27 cellular contexts compared by ENCODE assay signal in the genomic region with DNA sequence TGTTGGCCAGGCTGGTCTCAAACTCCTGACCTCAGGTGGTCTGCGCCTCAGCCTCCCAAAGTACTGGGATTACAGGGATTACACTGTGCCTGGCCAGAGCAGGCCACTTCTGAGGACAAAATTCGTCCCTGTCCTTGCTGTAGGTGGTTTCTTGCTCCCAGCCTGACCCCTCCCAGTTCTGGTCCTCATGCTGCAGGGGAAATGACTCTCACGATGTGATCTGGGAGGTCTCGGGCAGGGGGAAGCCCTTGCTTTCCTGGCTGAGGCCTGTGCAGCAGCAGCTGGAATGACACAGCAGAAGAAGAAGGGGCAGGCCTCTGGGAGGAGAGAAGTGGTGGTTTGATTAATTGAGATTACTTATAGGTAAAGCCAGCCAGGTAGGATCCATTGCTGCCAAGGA. TPM values are rescaled to one million over a fixed set of nuclear protein-coding genes. Genes with fewer than 3 reads are reported as not detected.
A peak's percentile ranks its signal among the peaks of the same experiment; 100 is the strongest.
DNase-seq lines count a peak whose midpoint lies in the region; ATAC-seq, FAIRE-seq and TF ChIP-seq lines count a peak whose summit lies in the region.
"Had no signal": no experiment of that assay in that cellular context is flagged by ENCODE, and none has a peak within 500 bp of the region (broad histone marks: within the 10 kb centered on the region; RNA-seq: fewer than 3 reads in every experiment).

No MANE protein-coding gene starts in this region.

- no peak for FAIRE-seq in H1 (lab: Jason Lieb, UNC)
- FAIRE-seq: GM12892, GM19239, H54 had no signal

- TF ChIP-seq CTCF in H1 (IDR thresholded peaks at IDR 0.05; ENCODE audit: control extremely low read depth in 1 of 3, insufficient read depth in 1 of 3, low read depth in 1 of 3, low read length in 3 of 3) = no peak

- CTCF ChIA-PET in H1 (lab: Charles Lee; ENCODE audit: partially characterized antibody) = interaction anchor here (1.0 to 1.3 kb wide), 6 partner anchors 19 to 234 kb away, joined by 3 read pairs; no protein-coding TSS in a partner anchor

- no peaks in the 10 kb centered on the region for H3K79me1 ChIP-seq in H1 (ENCODE audit: low read depth, low read length)

- no peak for TF ChIP-seq POLR2A in H1 (IDR thresholded peaks at IDR 0.05; ENCODE audit: control extremely low read depth in 1 of 2, low read depth in 2 of 2, low read length in 2 of 2)

- H2BK20ac ChIP-seq in H1 (ENCODE audit: low read length) = no peak overlapping the region

- no peaks in the 10 kb centered on the region for H3K9me3 ChIP-seq in H1 (ENCODE audit: insufficient read depth in 2 of 2, low read depth in 1 of 2, low read length in 1 of 2)
- H3K9me3 ChIP-seq: BE2C, SJSA1 had no signal

- H2AFZ ChIP-seq in H1 (ENCODE audit: low read length) = no peak overlapping the region

- WGBS in H1 (ENCODE audit: extremely low coverage in 1 of 2, insufficient coverage in 1 of 2, insufficient read length in 1 of 2, insufficient replicate concordance in 2 of 2, low coverage in 1 of 2, low lambda C conversion rate in 2 of 2, missing lambda C conversion rate in 1 of 2), 2 experiments = 82% methylated on average over 4 of the region's 4 CpGs; no CpG with 5 or more reads in 1 of the 2 experiments

- no peak overlapping the region for H3K23ac ChIP-seq in H1 (ENCODE audit: insufficient read length)

- H4K20me1 ChIP-seq in H1 (replicated peaks in 1 of 2; ENCODE audit: control insufficient read depth in 1 of 2, insufficient read depth in 2 of 2, low read length in 2 of 2) = no peaks in the 10 kb centered on the region

- no peak overlapping the region for H3K27ac ChIP-seq in H1 (ENCODE audit: low read depth, low read length)
- H3K27ac ChIP-seq: SJSA1 had no signal

- no peaks in the 10 kb centered on the region for H3K79me2 ChIP-seq in H1 (ENCODE audit: control insufficient read depth in 1 of 2, insufficient read depth in 2 of 2, low read length in 2 of 2)

- H3K27me3 ChIP-seq in H1 (replicated peaks in 1 of 4; ENCODE audit: control insufficient read depth in 3 of 4, extremely low read depth in 1 of 4, insufficient read depth in 3 of 4, low read length in 3 of 4) = no peaks in the 10 kb centered on the region
- H3K27me3 ChIP-seq: BE2C had no signal

- DNase-seq in GDM1 (lab: John Stamatoyannopoulos, UW) (peak; percentile 73), UCSD-AML1 (lab: John Stamatoyannopoulos, UW; ENCODE audit: unreplicated experiment) (peak; percentile 73), H1 (ENCODE audit: low read depth in 1 of 2, low spot score in 2 of 2) (no peak), posterior vena cava (ENCODE audit: low spot score) (peak; percentile 36), HT-29 (ENCODE audit: low spot score) (no peak)
- DNase-seq: 8988T; ACHN; BE2C; CD8-positive, alpha-beta memory T cell; DMS79 treated with DMSO at 0.1 percent for 48 hours; NCI-H1092 treated with DMSO at 0.1 percent for 48 hours; NCI-H146; NCI-H1930; NCI-H2107; NCI-H524; NCI-H748 treated with DMSO at 0.1 percent for 48 hours; NK-92 treated with Interleukin-12 subunit alpha and Interleukin-12 subunit beta, amount 100 ng/mL, for 24 hours; PC-3; Right ventricle myocardium superior had no signal

- H3K36me3 ChIP-seq in H1 (ENCODE audit: control insufficient read depth in 2 of 4, insufficient read depth in 4 of 4, low read length in 3 of 4) = no peaks in the 10 kb centered on the region
- H3K36me3 ChIP-seq: BE2C, SJSA1 had no signal

- ATAC-seq in GM19467 (IDR thresholded peaks at IDR 0.05; ENCODE audit: unreplicated experiment) = no peak
- ATAC-seq in HG02938 (IDR thresholded peaks at IDR 0.05; ENCODE audit: unreplicated experiment) = no peak
- ATAC-seq: PC-3 had no signal

- H2AK5ac ChIP-seq in H1 (ENCODE audit: low read depth, low read length) = no peak overlapping the region; the same call in 1 of the 2 replicates

- H3K9ac ChIP-seq in H1 (replicated peaks in 1 of 4; ENCODE audit: extremely low read depth in 1 of 4, low read depth in 3 of 4, low read length in 3 of 4) = no peak overlapping the region

- no peak overlapping the region for H2BK120ac ChIP-seq in H1 (replicated peaks; ENCODE audit: low read depth, low read length)

- H3K4ac ChIP-seq in H1 (replicated peaks; ENCODE audit: insufficient read length, low read depth, low read length) = no peak overlapping the region

- TF ChIP-seq RAD21 in H1 (IDR thresholded peaks at IDR 0.05 in 1 of 2, conservative IDR thresholded peaks at IDR 0.05 in 1 of 2; ENCODE audit: low read depth in 2 of 2, low read length in 2 of 2) = no peak

- POLR2A ChIA-PET in H1 (lab: Charles Lee; ENCODE audit: partially characterized antibody) = no interaction called here

- no peak overlapping the region for H2BK5ac ChIP-seq in H1 (ENCODE audit: low read depth, low read length)

- H3K18ac ChIP-seq in H1 (ENCODE audit: extremely low read depth, low read length) = no peak overlapping the region

- H2BK12ac ChIP-seq in H1 (ENCODE audit: low read depth, low read length) = no peak overlapping the region

- H3K4me3 ChIP-seq in H1 (ENCODE audit: extremely low read depth in 1 of 4, insufficient read depth in 2 of 4, low read depth in 3 of 4, low read length in 4 of 4) = no peak overlapping the region
- H3K4me3 ChIP-seq: SJSA1 had no signal

- no peak overlapping the region for H3K14ac ChIP-seq in H1 (ENCODE audit: insufficient read length)

- H2BK15ac ChIP-seq in H1 (ENCODE audit: low read length) = no peak overlapping the region

- H4K5ac ChIP-seq in H1 (ENCODE audit: insufficient read length, low read depth, low read length) = no peak overlapping the region

- H4K8ac ChIP-seq in H1 (ENCODE audit: extremely low read depth, insufficient read depth, low read length) = 0 out of 2 replicates have a peak overlapping the region, but pooled peaks have one; percentile 46

- no peak overlapping the region for H4K91ac ChIP-seq in H1 (replicated peaks; ENCODE audit: insufficient read length, low read length)

- H3K56ac ChIP-seq in H1 (replicated peaks; ENCODE audit: insufficient read length, low read depth, low read length) = no peak overlapping the region

- no peak for TF ChIP-seq EP300 in H1 (IDR thresholded peaks at IDR 0.05; ENCODE audit: borderline replicate concordance in 1 of 2, low read depth in 2 of 2, low read length in 2 of 2)

- peaks cover 0 to 5% (median 2%) of the 10 kb centered on the region in 4 experiments; a peak in 4 of 7 replicates for H3K4me1 ChIP-seq in H1 (replicated peaks in 1 of 4; ENCODE audit: control insufficient read depth in 3 of 4, insufficient read depth in 4 of 4, low read length in 3 of 4)
- H3K4me1 ChIP-seq: SJSA1 had no signal

- intact Hi-C loops in posterior vena cava (cut with DNase I) = no loop called here

- H3K23me2 ChIP-seq in H1 (ENCODE audit: low read depth, low read length) = no peaks in the 10 kb centered on the region

- no peak overlapping the region for H3K4me2 ChIP-seq in H1 (ENCODE audit: insufficient read depth in 1 of 2, low read depth in 2 of 2, low read length in 2 of 2)

TF ChIP-seq in H1, 55 proteins besides CTCF, POLR2A, EP300 and RAD21:
- TF ChIP-seq SAP30 (IDR thresholded peaks at IDR 0.05; ENCODE audit: insufficient read depth, insufficient replicate concordance, low read length) (no peak), ZNF274 (IDR thresholded peaks at IDR 0.05; ENCODE audit: borderline replicate concordance, extremely low read depth, low read length) (no peak), RNF2 (IDR thresholded peaks at IDR 0.05; ENCODE audit: borderline replicate concordance, low read depth, low read length, missing control alignments, poor library complexity, severe bottlenecking) (no peak), ASH2L (IDR thresholded peaks at IDR 0.05; ENCODE audit: low read length) (no peak), KDM5A (IDR thresholded peaks at IDR 0.05; ENCODE audit: low read length) (no peak), SIRT6 (IDR thresholded peaks at IDR 0.05; ENCODE audit: low read length) (no peak), CBX5 (IDR thresholded peaks at IDR 0.05; ENCODE audit: low read depth, low read length) (no peak), HDAC2 (IDR thresholded peaks at IDR 0.05; ENCODE audit: borderline replicate concordance in 1 of 2, low read depth in 2 of 2, low read length in 2 of 2) (no peak), SIN3A (conservative IDR thresholded peaks at IDR 0.05 in 1 of 2, IDR thresholded peaks at IDR 0.05 in 1 of 2; ENCODE audit: low read depth in 1 of 2, low read length in 2 of 2) (no peak), SIX5 (IDR thresholded peaks at IDR 0.05; ENCODE audit: low read depth, low read length) (no peak), TAF7 (optimal IDR thresholded peaks at IDR 0.05; ENCODE audit: borderline replicate concordance, low read depth, low read length) (no peak), KDM4A (IDR thresholded peaks at IDR 0.05; ENCODE audit: low read depth, low read length, severe bottlenecking) (no peak), JUN (IDR thresholded peaks at IDR 0.05; ENCODE audit: low read depth, low read length) (no peak), SP1 (IDR thresholded peaks at IDR 0.05; ENCODE audit: low read depth, low read length) (no peak), SP4 (IDR thresholded peaks at IDR 0.05; ENCODE audit: low read length) (no peak), TCF12 (IDR thresholded peaks at IDR 0.05; ENCODE audit: low read depth, low read length) (no peak), RXRA (IDR thresholded peaks at IDR 0.05; ENCODE audit: insufficient read depth, low read depth, low read length) (no peak), CBX8 (IDR thresholded peaks at IDR 0.05; ENCODE audit: borderline replicate concordance, low read depth, low read length) (no peak)
- TF ChIP-seq, protein P1, sequence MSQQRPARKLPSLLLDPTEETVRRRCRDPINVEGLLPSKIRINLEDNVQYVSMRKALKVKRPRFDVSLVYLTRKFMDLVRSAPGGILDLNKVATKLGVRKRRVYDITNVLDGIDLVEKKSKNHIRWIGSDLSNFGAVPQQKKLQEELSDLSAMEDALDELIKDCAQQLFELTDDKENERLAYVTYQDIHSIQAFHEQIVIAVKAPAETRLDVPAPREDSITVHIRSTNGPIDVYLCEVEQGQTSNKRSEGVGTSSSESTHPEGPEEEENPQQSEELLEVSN (IDR thresholded peaks at IDR 0.05) = no peak

RNA-seq across cellular contexts. Expression of gene MEGF11, which starts 39.3 kb away (rescaled TPM):
- 3.5 and 4.4 TPM in 2 replicates for total RNA-seq in H1 (2021; fragmentation: NEBNext Ultra II Directional; extraction: Animal tissue kit (Norgen Biotek cat#: 25700))
- 4.8 and 5.9 TPM in 2 replicates for polyA plus RNA-seq in H1 (2011; rRNA removed)
- 4.7 TPM for polyA plus RNA-seq in H1 (2011; cell fraction: cytosol; rRNA removed)
- 15.8 TPM for polyA plus RNA-seq in H1 (2011; cell fraction: nucleus; rRNA removed)
- 3.2 to 5.2 TPM (median 4.3 TPM) in 4 replicates for polyA plus RNA-seq in H1 (2012, experiment 1 of 2)
- polyA plus RNA-seq in H1 (2012, experiment 2 of 2) = 5.6 TPM
- polyA plus RNA-seq in H1 (2013, experiment 1 of 2) = 1.7 TPM
- 1.7 TPM for polyA plus RNA-seq in H1 (2013, experiment 2 of 2)
- 7.0 and 10.2 TPM in 2 replicates for polyA minus RNA-seq in H1 (2011; rRNA and poly(A)+ RNA removed)
- 6.5 TPM for polyA minus RNA-seq in H1 (2011; cell fraction: cytosol; rRNA and poly(A)+ RNA removed)
- 12.2 TPM for polyA minus RNA-seq in H1 (2011; cell fraction: nucleus; rRNA and poly(A)+ RNA removed)
- under 1 TPM in 1 of 2 donors, not detected in 1; 0.05 TPM for total RNA-seq in posterior vena cava
- total RNA-seq in HT-29 (2014; rRNA removed; shearing (Covaris generic)) = 0.51 TPM in 1 of 2 replicates, not detected in the other
- total RNA-seq: CD8-positive, alpha-beta memory T cell; PC-3; Right ventricle myocardium superior; RPMI7951 had no signal
- polyA plus RNA-seq: CD14-positive monocyte; CD8-positive, alpha-beta memory T cell had no signal

Comparison
In these comparisons a context has a peak if more than half of its experiments do, and no peak if none do; other contexts are left out.
1. DNase-seq: peak in GDM1 (single experiment), UCSD-AML1 (single experiment) and posterior vena cava (single experiment); none in H1 (0 of 2) and HT-29 (single experiment).